Comparison of ENCODE assay signal across 20 cellular contexts in genomic region chr14:23514009-23514962, GRCh38. TPM values are rescaled to one million over a fixed set of nuclear protein-coding genes. Genes with fewer than 3 reads are reported as not detected.
DNase-seq lines count a peak whose midpoint lies in the region; ATAC-seq and TF ChIP-seq lines count a peak whose summit lies in the region.
"Had no signal": no experiment of that assay in that cellular context is flagged by ENCODE, and none has a peak within 500 bp of the region (broad histone marks: within the 10 kb centered on the region; RNA-seq: fewer than 3 reads in every experiment).

No MANE protein-coding gene starts in this region.

- H3K9me3 Mint-ChIP-seq in activated T-cell treated with anti-CD3 and anti-CD28 coated beads, Interleukin-2, amount 50 U/mL, for 24 hours = no peaks in the 10 kb centered on the region
- no peaks in the 10 kb centered on the region for H3K9me3 Mint-ChIP-seq in activated naive CD8-positive, alpha-beta T cell treated with anti-CD3 and anti-CD28 coated beads for 36 hours
- H3K9me3 Mint-ChIP-seq: GM23338; neural progenitor cell; stimulated activated memory B cell treated with anti-CD40 and anti-IgM and Interleukin-4, amounts not matched to agents 10 μg/mL and 1 μg/mL and 100 μg/mL, for 72 hours had no signal

- no peaks in the 10 kb centered on the region for H3K4me1 ChIP-seq in prostate gland (replicated peaks)

- no peaks in the 10 kb centered on the region for H3K27me3 ChIP-seq in dorsolateral prefrontal cortex
- no peaks in the 10 kb centered on the region for H3K27me3 ChIP-seq in prostate gland (replicated peaks; ENCODE audit: insufficient read depth)
- H3K27me3 ChIP-seq: brain microvascular endothelial cell, neural progenitor cell had no signal

- H3K9me3 ChIP-seq in prostate gland = no peaks in the 10 kb centered on the region

- no peak overlapping the region for H3K27ac Mint-ChIP-seq in activated T-cell treated with anti-CD3 and anti-CD28 coated beads, Interleukin-2, amount 50 U/mL, for 24 hours
- no peak overlapping the region for H3K27ac Mint-ChIP-seq in activated naive CD8-positive, alpha-beta T cell treated with anti-CD3 and anti-CD28 coated beads for 36 hours
- H3K27ac Mint-ChIP-seq: B cell; GM23338; neural progenitor cell; stimulated activated memory B cell treated with anti-CD40 and anti-IgM and Interleukin-4, amounts not matched to agents 10 μg/mL and 1 μg/mL and 100 μg/mL, for 72 hours had no signal

- WGBS in prostate gland = 41% methylated on average over 9 of the region's 9 CpGs

- intact Hi-C loops in dorsolateral prefrontal cortex (cut with DNase I) = loop anchor here in 1 of 2 donors (5.0 kb wide), 1 partner anchor 43 kb away; the partner anchor contains the start of gene THTPA
- intact Hi-C loops in prostate gland (cut with DNase I) = no loop called here

- H3K36me3 ChIP-seq in prostate gland = no peaks in the 10 kb centered on the region
- H3K36me3 ChIP-seq: brain microvascular endothelial cell, neural progenitor cell had no signal

- DNase-seq in H4 (ENCODE audit: low spot score) (peak; percentile 15), NCI-H2171 treated with DMSO at 0.1 percent for 48 hours (lab: John Stamatoyannopoulos, UW) (peak; percentile 71), dorsolateral prefrontal cortex (peak; percentile 55 to 91 (median 82)), prostate gland (ENCODE audit: low spot score) (peak; percentile 85), dedifferentiated amniotic fluid mesenchymal stem cell (ENCODE audit: extremely low spot score) (no peak)
- DNase-seq in activated T-cell treated with anti-CD3 and anti-CD28 coated beads, Interleukin-2, amount 50 U/mL, for 24 hours = no peak
- no peak for DNase-seq in activated naive CD8-positive, alpha-beta T cell treated with anti-CD3 and anti-CD28 coated beads for 36 hours
- DNase-seq: brain microvascular endothelial cell, foreskin melanocyte, mesenchymal stem cell, NCI-H1417 treated with DMSO at 0.1 percent for 48 hours, NCI-H510A treated with DMSO at 0.1 percent for 48 hours, PC-3, small intestine had no signal

- H3K27ac ChIP-seq in dorsolateral prefrontal cortex = peak overlapping the region; percentile 81 to 99 (median 96)
- H3K27ac ChIP-seq in prostate gland = no peak overlapping the region
- H3K27ac ChIP-seq: brain microvascular endothelial cell, neural progenitor cell, VCaP had no signal

- H3K4me3 ChIP-seq in dorsolateral prefrontal cortex = peak overlapping the region in 56 of 59 donors; percentile 19 to 69 (median 51)
- H3K4me3 ChIP-seq in prostate gland = no peak overlapping the region
- H3K4me3 ChIP-seq: GM23338, neural progenitor cell had no signal

- H3K27me3 Mint-ChIP-seq in activated T-cell treated with anti-CD3 and anti-CD28 coated beads, Interleukin-2, amount 50 U/mL, for 24 hours = no peaks in the 10 kb centered on the region
- H3K27me3 Mint-ChIP-seq in activated naive CD8-positive, alpha-beta T cell treated with anti-CD3 and anti-CD28 coated beads for 36 hours = no peaks in the 10 kb centered on the region
- H3K27me3 Mint-ChIP-seq: B cell; stimulated activated memory B cell treated with anti-CD40 and anti-IgM and Interleukin-4, amounts not matched to agents 10 μg/mL and 1 μg/mL and 100 μg/mL, for 72 hours had no signal

- TF ChIP-seq POLR2A in prostate gland (IDR thresholded peaks at IDR 0.05) = no peak

- H3K4me1 Mint-ChIP-seq in activated T-cell treated with anti-CD3 and anti-CD28 coated beads, Interleukin-2, amount 50 U/mL, for 24 hours (ENCODE audit: low read depth) = peaks cover 6% of the 10 kb centered on the region
- H3K4me1 Mint-ChIP-seq in activated naive CD8-positive, alpha-beta T cell treated with anti-CD3 and anti-CD28 coated beads for 36 hours = peaks cover 9% of the 10 kb centered on the region

- ATAC-seq in GM18519 (IDR thresholded peaks at IDR 0.05; ENCODE audit: low FRiP score, unreplicated experiment) = no peak
- ATAC-seq: GM23338; PC-3; stimulated activated memory B cell treated with anti-CD40 and anti-IgM and Interleukin-4, amounts not matched to agents 10 μg/mL and 1 μg/mL and 100 μg/mL, for 72 hours had no signal

- H3K4me3 Mint-ChIP-seq in activated T-cell treated with anti-CD3 and anti-CD28 coated beads, Interleukin-2, amount 50 U/mL, for 24 hours = no peak overlapping the region
- no peak overlapping the region for H3K4me3 Mint-ChIP-seq in activated naive CD8-positive, alpha-beta T cell treated with anti-CD3 and anti-CD28 coated beads for 36 hours
- H3K4me3 Mint-ChIP-seq: B cell; GM23338; neural progenitor cell; stimulated activated memory B cell treated with anti-CD40 and anti-IgM and Interleukin-4, amounts not matched to agents 10 μg/mL and 1 μg/mL and 100 μg/mL, for 72 hours had no signal

- TF ChIP-seq CTCF in dorsolateral prefrontal cortex (IDR thresholded peaks at IDR 0.05 in 54 of 56, conservative IDR thresholded peaks at IDR 0.05 in 2 of 56; ENCODE audit: low read depth in 1 of 56, partially characterized antibody in 56 of 56) = no peak
- no peak for TF ChIP-seq CTCF in prostate gland (IDR thresholded peaks at IDR 0.05)

- H3K36me3 Mint-ChIP-seq in activated T-cell treated with anti-CD3 and anti-CD28 coated beads, Interleukin-2, amount 50 U/mL, for 24 hours (ENCODE audit: low read depth) = no peaks in the 10 kb centered on the region
- H3K36me3 Mint-ChIP-seq in activated naive CD8-positive, alpha-beta T cell treated with anti-CD3 and anti-CD28 coated beads for 36 hours = no peaks in the 10 kb centered on the region
- H3K36me3 Mint-ChIP-seq: neural progenitor cell had no signal

RNA-seq across cellular contexts. Expression of gene ZFHX2, which starts 37.3 kb away (rescaled TPM):
- total RNA-seq in H4 (2014; rRNA removed; shearing (Covaris generic)) = 0.02 and 0.10 TPM in 2 replicates
- total RNA-seq in dorsolateral prefrontal cortex (10 to 100 TPM; 11.8 to 39.5 (median 21.5) TPM), prostate gland (1 to 10 TPM; 2.5 to 3.1 TPM)
- total RNA-seq in activated naive CD8-positive, alpha-beta T cell treated with anti-CD3 and anti-CD28 coated beads for 36 hours = 1 to 10 TPM in 1 of 2 experiments, under 1 TPM in 1; 0.85 to 1.1 TPM

RNA-seq across cellular contexts. Expression of gene THTPA, which starts 41.8 kb away (rescaled TPM):
- 4.0 and 11.8 TPM in 2 replicates for total RNA-seq in H4 (2014; rRNA removed; shearing (Covaris generic))
- total RNA-seq in dorsolateral prefrontal cortex (10 to 100 TPM; 20.2 to 54.1 (median 34.9) TPM), prostate gland (10 to 100 TPM; 22.5 to 45.4 TPM)
- total RNA-seq in activated naive CD8-positive, alpha-beta T cell treated with anti-CD3 and anti-CD28 coated beads for 36 hours = 1 to 10 TPM; 7.6 to 9.4 TPM

RNA-seq across cellular contexts. Expression of gene NGDN, which starts 44.8 kb away (rescaled TPM):
- 65.3 and 80.2 TPM in 2 replicates for total RNA-seq in H4 (2014; rRNA removed; shearing (Covaris generic))
- 10 to 100 TPM; 23.4 to 51.0 (median 37.9) TPM for total RNA-seq in dorsolateral prefrontal cortex
- 10 to 100 TPM; 33.7 to 37.0 TPM for total RNA-seq in prostate gland
- 10 to 100 TPM; 75.2 to 80.3 TPM for total RNA-seq in activated naive CD8-positive, alpha-beta T cell treated with anti-CD3 and anti-CD28 coated beads for 36 hours

RNA-seq across cellular contexts. Expression of gene AP1G2, which starts 53.3 kb away (rescaled TPM):
- total RNA-seq in H4 (2014; rRNA removed; shearing (Covaris generic)) = 0.06 and 0.43 TPM in 2 replicates
- total RNA-seq in dorsolateral prefrontal cortex (100 to 1,000 TPM in 99 of 120 experiments, 10 to 100 TPM in 21; 48.8 to 291 (median 147) TPM), prostate gland (100 to 1,000 TPM in 1 of 2 donors, 10 to 100 TPM in 1; 95.3 to 134 TPM)
- total RNA-seq in activated naive CD8-positive, alpha-beta T cell treated with anti-CD3 and anti-CD28 coated beads for 36 hours = 100 to 1,000 TPM; 118 to 124 TPM

Comparison
In these comparisons a context has a peak if more than half of its experiments do, and no peak if none do; other contexts are left out.
1. DNase-seq: peak in H4 (single experiment), NCI-H2171 treated with DMSO at 0.1 percent for 48 hours (single experiment), dorsolateral prefrontal cortex (10 of 10) and prostate gland (single experiment); none in dedifferentiated amniotic fluid mesenchymal stem cell (single experiment), activated T-cell treated with anti-CD3 and anti-CD28 coated beads, Interleukin-2, amount 50 U/mL, for 24 hours (single experiment) and activated naive CD8-positive, alpha-beta T cell treated with anti-CD3 and anti-CD28 coated beads for 36 hours (single experiment).
2. H3K27ac ChIP-seq: peak in dorsolateral prefrontal cortex (59 of 59); none in prostate gland (0 of 2).
3. H3K4me3 ChIP-seq: peak in dorsolateral prefrontal cortex (56 of 59); none in prostate gland (0 of 2).